Comparison of ENCODE assay signal across 18 cellular contexts in the genomic region with DNA sequence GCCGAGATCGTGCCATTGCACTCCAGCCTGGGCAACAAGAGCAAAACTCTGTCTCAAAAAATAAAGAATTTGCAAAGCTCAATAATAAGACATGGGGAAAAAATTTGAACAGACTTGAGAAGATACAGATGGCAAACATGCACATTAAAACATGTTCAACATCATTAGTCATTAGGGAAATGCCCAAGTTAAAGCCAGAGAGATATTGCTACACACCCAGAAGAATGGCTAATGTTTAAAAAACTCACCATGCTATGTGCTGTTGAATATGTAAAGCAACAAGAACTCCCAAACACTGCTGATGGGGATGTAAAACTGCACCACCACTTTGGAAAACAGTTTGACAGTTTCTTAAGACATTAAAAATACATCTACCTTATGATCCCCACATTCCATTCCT. TPM values are rescaled to one million over a fixed set of nuclear protein-coding genes. Genes with fewer than 3 reads are reported as not detected.
DNase-seq lines count a peak whose midpoint lies in the region; ATAC-seq, FAIRE-seq and TF ChIP-seq lines count a peak whose summit lies in the region.
"Had no signal": no experiment of that assay in that cellular context is flagged by ENCODE, and none has a peak within 500 bp of the region (broad histone marks: within the 10 kb centered on the region; RNA-seq: fewer than 3 reads in every experiment).

No MANE protein-coding gene starts in this region.

- H2AFZ ChIP-seq in mammary epithelial cell (ENCODE audit: low read depth, low read length) (no peak overlapping the region), hepatocyte (no peak overlapping the region)

- H3K4me1 ChIP-seq in A549 (peaks cover 31% of the 10 kb centered on the region), mammary epithelial cell (ENCODE audit: insufficient read depth, low read length) (peaks cover 42% of the 10 kb centered on the region), hepatocyte (ENCODE audit: insufficient read depth) (peaks cover 36% of the 10 kb centered on the region)

- TF ChIP-seq CTCF in A549 (IDR thresholded peaks at IDR 0.05) (no peak), mammary epithelial cell (conservative IDR thresholded peaks at IDR 0.05 in 1 of 2, IDR thresholded peaks at IDR 0.05 in 1 of 2; ENCODE audit: extremely low read depth in 1 of 2, insufficient read depth in 1 of 2, low read depth in 1 of 2, low read length in 2 of 2) (no peak), hepatocyte (IDR thresholded peaks at IDR 0.05; ENCODE audit: poor library complexity) (no peak)

- H3K9ac ChIP-seq in mammary epithelial cell (ENCODE audit: insufficient read depth, low read length): no peak overlapping the region

- H3K4me3 ChIP-seq in A549 (no peak overlapping the region), mammary epithelial cell (replicated peaks in 1 of 3; ENCODE audit: insufficient read depth in 1 of 3, low read depth in 2 of 3, low read length in 3 of 3) (no peak overlapping the region), hepatocyte (no peak overlapping the region)
- H3K4me3 ChIP-seq: ascending aorta, MG63 had no signal

- CTCF ChIA-PET in A549 (lab: Yijun Ruan, JAX): no interaction called here
- CTCF ChIA-PET in mammary epithelial cell (lab: Charles Lee; ENCODE audit: low non-redundant PET): no interaction called here

- H3K27me3 ChIP-seq in mammary epithelial cell (ENCODE audit: insufficient read depth, low read length): no peaks in the 10 kb centered on the region
- H3K27me3 ChIP-seq in hepatocyte: no peaks in the 10 kb centered on the region
- H3K27me3 ChIP-seq: ascending aorta, MG63 had no signal

- H3K4me2 ChIP-seq in A549 (peak overlapping the region; percentile 4; the same call in 1 of the 3 replicates), mammary epithelial cell (ENCODE audit: insufficient read depth, low read depth, low read length) (no peak overlapping the region), hepatocyte (no peak overlapping the region)

- DNase-seq in A549 (ENCODE audit: low read depth in 1 of 2, low spot score in 1 of 2) (no peak), HCEC 1CT (peak; percentile 88), mammary epithelial cell (peak; percentile 88), hepatocyte (ENCODE audit: low spot score) (no peak), pons (ENCODE audit: low spot score) (no peak), GF-D8 (lab: John Stamatoyannopoulos, UW) (no peak), NCI-H82 treated with DMSO at 0.1 percent for 48 hours (lab: John Stamatoyannopoulos, UW; ENCODE audit: unreplicated experiment) (no peak)
- DNase-seq: ACHN; activated CD4-positive, alpha-beta T cell treated with anti-CD3 and anti-CD28 coated beads, Interleukin-2, amount 50 U/mL, for 4 hours; DND-41; MG63; NCI-H82; occipital lobe; T-helper 9 cell had no signal

- no peaks in the 10 kb centered on the region for H3K36me3 ChIP-seq in mammary epithelial cell (ENCODE audit: insufficient read depth, low read length)
- no peaks in the 10 kb centered on the region for H3K36me3 ChIP-seq in hepatocyte (replicated peaks; ENCODE audit: insufficient read depth, low read depth)

- POLR2A ChIA-PET in A549 (lab: Yijun Ruan, JAX): no interaction called here

- H4K20me1 ChIP-seq in mammary epithelial cell (ENCODE audit: insufficient read depth, low read length): no peaks in the 10 kb centered on the region
- no peaks in the 10 kb centered on the region for H4K20me1 ChIP-seq in hepatocyte (ENCODE audit: insufficient read depth, poor library complexity, severe bottlenecking)

- H3K9me3 ChIP-seq in A549: no peaks in the 10 kb centered on the region
- H3K9me3 ChIP-seq in mammary epithelial cell (replicated peaks; ENCODE audit: insufficient read depth, low read length): no peaks in the 10 kb centered on the region
- no peaks in the 10 kb centered on the region for H3K9me3 ChIP-seq in hepatocyte (ENCODE audit: low read depth)
- H3K9me3 ChIP-seq: ascending aorta, MG63 had no signal

- dilution Hi-C loops in mammary epithelial cell (cut with HindIII; ENCODE audit: low sequenced_read_pairs): no loop called here

- TF ChIP-seq EP300 in A549 (IDR thresholded peaks at IDR 0.05): no peak

- 94% methylated on average over 2 of the region's 2 CpGs for WGBS in A549 (ENCODE audit: missing lambda C conversion rate)
- 100% methylated on average over 2 of the region's 2 CpGs for WGBS in mammary epithelial cell (ENCODE audit: low coverage, missing lambda C conversion rate)
- 79% methylated on average over 2 of the region's 2 CpGs for WGBS in hepatocyte (ENCODE audit: low lambda C conversion rate, missing lambda C conversion rate)

- no peak for TF ChIP-seq RAD21 in A549 (conservative IDR thresholded peaks at IDR 0.05 in 1 of 2, IDR thresholded peaks at IDR 0.05 in 1 of 2)

- TF ChIP-seq POLR2A in A549 (IDR thresholded peaks at IDR 0.05; ENCODE audit: low read length): no peak

- H3K27ac ChIP-seq in A549: 0 out of 6 replicates have a peak overlapping the region, but pooled peaks of 1 of the 2 experiments have one; percentile 15
- H3K27ac ChIP-seq in mammary epithelial cell (ENCODE audit: insufficient read depth, low read depth, low read length): peak overlapping the region; percentile 77
- H3K27ac ChIP-seq in hepatocyte: peak overlapping the region; percentile 84
- H3K27ac ChIP-seq: ascending aorta had no signal

- no peak for FAIRE-seq in A549 (lab: Jason Lieb, UNC)
- FAIRE-seq: H1 had no signal

- H3K79me2 ChIP-seq in mammary epithelial cell (ENCODE audit: insufficient read depth, low read length): no peaks in the 10 kb centered on the region
- no peaks in the 10 kb centered on the region for H3K79me2 ChIP-seq in hepatocyte

- intact Hi-C loops in mammary epithelial cell (cut with micrococcal nuclease): no loop called here

- peak in 1 of 2 experiments; percentile 13; a peak in 1 of 6 replicates for ATAC-seq in A549
- no peak for ATAC-seq in GM19324 (IDR thresholded peaks at IDR 0.05; ENCODE audit: low FRiP score, unreplicated experiment)
- ATAC-seq: Right ventricle myocardium inferior had no signal

- BruUV-seq in mammary epithelial cell (replicated peaks; lab: Mats Ljungman, UMichigan): no TSS peak

- H3K9me2 ChIP-seq in hepatocyte (replicated peaks; ENCODE audit: insufficient read depth): no peaks in the 10 kb centered on the region

- in situ Hi-C loops in mammary epithelial cell (cut with MboI; ENCODE audit: low sequenced_read_pairs in 2 of 2): no loop called here

TF ChIP-seq in A549, 52 proteins besides CTCF, POLR2A, EP300 and RAD21:
- TF ChIP-seq FOSL2 (IDR thresholded peaks at IDR 0.05) (no peak), FOSL2 (CRISPR knock-in tag; IDR thresholded peaks at IDR 0.05) (0 out of 2 replicates have a peak, but pooled peaks have one; percentile 21), HEYL (CRISPR knock-in tag; IDR thresholded peaks at IDR 0.05) (no peak), MAFK (IDR thresholded peaks at IDR 0.05; ENCODE audit: partially characterized antibody) (no peak)

RNA-seq across cellular contexts. Expression of gene LRRC75B, which starts 12.6 kb away (rescaled TPM):
- polyA plus RNA-seq in A549 (2011; rRNA removed): 5.3 and 6.2 TPM in 2 replicates
- polyA plus RNA-seq in A549 (2012; cell fraction: cytosol; rRNA removed): 9.7 and 13.7 TPM in 2 replicates
- polyA plus RNA-seq in A549 (2012; cell fraction: nucleus; rRNA removed): 40.9 and 50.7 TPM in 2 replicates
- 5.5 to 8.3 TPM (median 7.1 TPM) in 3 replicates for polyA plus RNA-seq in A549 (2017; fragmentation: RNase III; extraction: RNeasy Plus Mini Kit Qiagen cat#74134 plus additional on column Dnase treatment)
- polyA minus RNA-seq in A549 (2011; rRNA and poly(A)+ RNA removed): 5.1 and 7.3 TPM in 2 replicates
- total RNA-seq in mammary epithelial cell: 10 to 100 TPM; 11.5 to 17.3 TPM
- 6.9 TPM for polyA plus RNA-seq in mammary epithelial cell
- polyA minus RNA-seq in mammary epithelial cell: 1.9 TPM
- 16.7 and 19.5 TPM in 2 replicates for total RNA-seq in hepatocyte
- 34.5 and 38.2 TPM in 2 replicates for polyA plus RNA-seq in hepatocyte

RNA-seq across cellular contexts. Expression of gene GGT1, which starts 22.7 kb away (rescaled TPM):
- polyA plus RNA-seq in A549 (2011; rRNA removed): 50.1 and 51.5 TPM in 2 replicates
- polyA plus RNA-seq in A549 (2012; cell fraction: cytosol; rRNA removed): 89.3 and 113 TPM in 2 replicates
- 325 and 377 TPM in 2 replicates for polyA plus RNA-seq in A549 (2012; cell fraction: nucleus; rRNA removed)
- 102 to 125 TPM (median 118 TPM) in 3 replicates for polyA plus RNA-seq in A549 (2017; fragmentation: RNase III; extraction: RNeasy Plus Mini Kit Qiagen cat#74134 plus additional on column Dnase treatment)
- 43.4 and 61.4 TPM in 2 replicates for polyA minus RNA-seq in A549 (2011; rRNA and poly(A)+ RNA removed)
- total RNA-seq in mammary epithelial cell: 10 to 100 TPM; 10.9 to 26.5 TPM
- polyA plus RNA-seq in mammary epithelial cell: 14.6 TPM
- polyA minus RNA-seq in mammary epithelial cell: 18.3 TPM
- total RNA-seq in hepatocyte: 59.4 and 80.7 TPM in 2 replicates
- 81.0 and 104 TPM in 2 replicates for polyA plus RNA-seq in hepatocyte
- total RNA-seq: ascending aorta had no signal

RNA-seq across cellular contexts. Expression of gene SNRPD3, which starts 24.5 kb away (rescaled TPM):
- polyA plus RNA-seq in A549 (2011; rRNA removed) (157 and 212 TPM in 2 replicates), A549 (2017; fragmentation: RNase III; extraction: RNeasy Plus Mini Kit Qiagen cat#74134 plus additional on column Dnase treatment) (334 to 372 TPM (median 344 TPM) in 3 replicates), mammary epithelial cell (358 TPM), hepatocyte (120 and 122 TPM in 2 replicates)
- polyA plus RNA-seq in A549 (2012; cell fraction: cytosol; rRNA removed): 193 and 202 TPM in 2 replicates
- polyA plus RNA-seq in A549 (2012; cell fraction: nucleus; rRNA removed): 86.5 and 137 TPM in 2 replicates
- 123 and 187 TPM in 2 replicates for polyA minus RNA-seq in A549 (2011; rRNA and poly(A)+ RNA removed)
- total RNA-seq in mammary epithelial cell (10 to 100 TPM; 74.8 to 99.7 TPM), hepatocyte (145 and 185 TPM in 2 replicates)
- 282 TPM for polyA minus RNA-seq in mammary epithelial cell

RNA-seq across cellular contexts. Expression of gene GUCD1, which starts 25.3 kb away (rescaled TPM):
- 37.1 and 48.2 TPM in 2 replicates for polyA plus RNA-seq in A549 (2011; rRNA removed)
- polyA plus RNA-seq in A549 (2012; cell fraction: cytosol; rRNA removed): 61.5 and 76.8 TPM in 2 replicates
- 61.6 and 75.0 TPM in 2 replicates for polyA plus RNA-seq in A549 (2012; cell fraction: nucleus; rRNA removed)
- 37.7 to 43.8 TPM (median 43.5 TPM) in 3 replicates for polyA plus RNA-seq in A549 (2017; fragmentation: RNase III; extraction: RNeasy Plus Mini Kit Qiagen cat#74134 plus additional on column Dnase treatment)
- 78.9 and 81.9 TPM in 2 replicates for polyA minus RNA-seq in A549 (2011; rRNA and poly(A)+ RNA removed)
- total RNA-seq in mammary epithelial cell: 10 to 100 TPM; 60.9 to 98.7 TPM
- 88.8 TPM for polyA plus RNA-seq in mammary epithelial cell
- 60.4 TPM for polyA minus RNA-seq in mammary epithelial cell
- total RNA-seq in hepatocyte: 143 and 149 TPM in 2 replicates
- polyA plus RNA-seq in hepatocyte: 84.9 and 102 TPM in 2 replicates

Comparison
In these comparisons a context has a peak if more than half of its experiments do, and no peak if none do; other contexts are left out.
1. DNase-seq: peak in HCEC 1CT (single experiment) and mammary epithelial cell (single experiment); none in A549 (0 of 2), hepatocyte (single experiment), pons (single experiment), GF-D8 (single experiment) and NCI-H82 treated with DMSO at 0.1 percent for 48 hours (single experiment).